ENCODE assay signal across 22 cellular contexts in genomic region chr19:13493516-13494310, GRCh38.
"Had no signal": no experiment of that assay in that cellular context is flagged by ENCODE, and none has a peak within 500 bp of the region (broad histone marks: within the 10 kb centered on the region; RNA-seq: fewer than 3 reads in every experiment).

No MANE protein-coding gene starts in this region.

- H3K4me1 ChIP-seq: left ventricle myocardium inferior, prostate gland, right atrium auricular region, upper lobe of right lung had no signal

- H3K4me3 Mint-ChIP-seq: activated naive CD8-positive, alpha-beta T cell; activated T-cell treated with anti-CD3 and anti-CD28 coated beads, Interleukin-2, amount 50 U/mL, for 4 hours; natural killer cell treated with Interleukin-12 subunit alpha and Interleukin-12 subunit beta and Interleukin-15 and Interleukin-18, amount 100 ng/mL, for 72 hours; T-helper 1 cell treated with Interleukin-12 subunit alpha and Interleukin-12 subunit beta and Interleukin-4 antibody, amounts not matched to agents 30 μg/mL and 1 μg/mL, for 36 hours had no signal

- H3K9me3 Mint-ChIP-seq: activated T-helper 2 cell treated with anti-CD3 and anti-CD28 coated beads, Interferon-gamma antibody, Interleukin-2, Interleukin-4, amounts not matched to agents 10 μg/mL and 5 μg/mL and 100 μg/mL, durations not matched to agents 14 hours and 24 hours and 36 hours had no signal

- H3K4me3 ChIP-seq: left ventricle myocardium inferior, prostate gland, right atrium auricular region, upper lobe of right lung had no signal

- H3K9me3 ChIP-seq: prostate gland, right atrium auricular region, upper lobe of right lung had no signal

- H3K36me3 ChIP-seq: left ventricle myocardium inferior, prostate gland, right atrium auricular region, upper lobe of right lung had no signal

- DNase-seq: activated CD4-positive, alpha-beta T cell treated with anti-CD3 and anti-CD28 coated beads for 4 hours; activated CD4-positive, alpha-beta T cell treated with anti-CD3 and anti-CD28 coated beads, Interleukin-2, amount 50 U/mL, for 48 hours; activated CD4-positive, CD25-positive, alpha-beta regulatory T cell; activated CD8-positive, alpha-beta memory T cell treated with anti-CD3 and anti-CD28 coated beads, Interleukin-2, amount 50 U/mL, for 48 hours; activated naive CD4-positive, alpha-beta T cell; activated T-cell treated with anti-CD3 and anti-CD28 coated beads, Interleukin-2, amount 50 U/mL, for 4 hours; cerebellar nuclear complex; effector CD4-positive, alpha-beta T cell; erythroblast; hippocampal formation; kidney glomerular epithelial cell; left ventricle myocardium inferior; midbrain; stimulated activated CD4-positive, alpha-beta T cell treated with anti-CD3 and anti-CD28 coated beads, Interleukin-4, amount 100 ng/mL, for 24 hours; stimulated activated naive CD8-positive, alpha-beta T cell treated with anti-CD3 and anti-CD28 coated beads, Interleukin-15, Interleukin-2, amounts not matched to agents 100 U/mL and 50 U/mL, for 24 hours; upper lobe of right lung had no signal

- H3K27ac Mint-ChIP-seq: activated naive CD8-positive, alpha-beta T cell; activated T-helper 2 cell treated with anti-CD3 and anti-CD28 coated beads, Interferon-gamma antibody, Interleukin-2, Interleukin-4, amounts not matched to agents 10 μg/mL and 5 μg/mL and 100 μg/mL, durations not matched to agents 14 hours and 24 hours and 36 hours; natural killer cell treated with Interleukin-12 subunit alpha and Interleukin-12 subunit beta and Interleukin-15 and Interleukin-18, amount 100 ng/mL, for 72 hours; T-helper 1 cell treated with Interleukin-12 subunit alpha and Interleukin-12 subunit beta and Interleukin-4 antibody, amounts not matched to agents 30 μg/mL and 1 μg/mL, for 36 hours had no signal

- H3K27ac ChIP-seq: left ventricle myocardium inferior, prostate gland, right atrium auricular region, upper lobe of right lung had no signal

- ATAC-seq: activated T-cell treated with anti-CD3 and anti-CD28 coated beads, Interleukin-2, amount 50 U/mL, for 4 hours; natural killer cell treated with Interleukin-12 subunit alpha and Interleukin-12 subunit beta and Interleukin-15 and Interleukin-18, amount 100 ng/mL, for 72 hours; stimulated activated naive CD8-positive, alpha-beta T cell treated with anti-CD3 and anti-CD28 coated beads, Interleukin-15, Interleukin-2, amounts not matched to agents 100 U/mL and 50 U/mL, for 24 hours; upper lobe of right lung had no signal

- H3K27me3 ChIP-seq: right atrium auricular region had no signal

- H3K36me3 Mint-ChIP-seq: activated naive CD8-positive, alpha-beta T cell had no signal
